8 cellular contexts compared by ENCODE assay signal in genomic region chr3:101693540-101693939, GRCh38. TPM values are rescaled to one million over a fixed set of nuclear protein-coding genes. Genes with fewer than 3 reads are reported as not detected.
DNase-seq lines count a peak whose midpoint lies in the region; ATAC-seq and TF ChIP-seq lines count a peak whose summit lies in the region.
"Not testable (repeated sequence)": the region's sequence is repeated elsewhere in the genome, so short reads cannot be mapped to it uniquely, and the experiment has no call there.

No MANE protein-coding gene starts in this region.

- H3K4me3 ChIP-seq in DOHH2 (ENCODE audit: low read length); OCI-LY1 (ENCODE audit: low read depth, low read length, poor library complexity, severe bottlenecking); fibroblast of lung (replicated peaks in 1 of 4; ENCODE audit: control extremely low read depth in 1 of 4, insufficient read depth in 1 of 4, low read depth in 3 of 4, low read length in 4 of 4); lower lobe of right lung; testis: not testable (repeated sequence)

- not testable (repeated sequence) for H3K4me2 ChIP-seq in DOHH2 (ENCODE audit: low read length); OCI-LY1 (ENCODE audit: low read length); fibroblast of lung (ENCODE audit: extremely low read depth, insufficient read depth, low read length)

- H3K27ac ChIP-seq in DOHH2 (ENCODE audit: low read depth, low read length); OCI-LY1 (ENCODE audit: low read depth, low read length, poor library complexity, severe bottlenecking); fibroblast of lung (ENCODE audit: insufficient read depth, low read length); testis: not testable (repeated sequence)
- peak overlapping the region; percentile 76 for H3K27ac ChIP-seq in lower lobe of right lung

- peak; percentile 65 for ATAC-seq in GM19452 (IDR thresholded peaks at IDR 0.05; ENCODE audit: unreplicated experiment)
- ATAC-seq in HG03039 (IDR thresholded peaks at IDR 0.05; ENCODE audit: unreplicated experiment) = peak; percentile 86
- peak; percentile 81 to 93 for ATAC-seq in lower lobe of right lung

- TF ChIP-seq CTCF in DOHH2 (IDR thresholded peaks at IDR 0.05; ENCODE audit: low read depth, low read length, poor library complexity, severe bottlenecking) = peak; percentile 57
- TF ChIP-seq CTCF in OCI-LY1 (IDR thresholded peaks at IDR 0.05; ENCODE audit: low read length) = peak; percentile 44
- peak; percentile 32 to 56 for TF ChIP-seq CTCF in fibroblast of lung (conservative IDR thresholded peaks at IDR 0.05 in 1 of 2, IDR thresholded peaks at IDR 0.05 in 1 of 2; ENCODE audit: low read depth in 1 of 2, low read length in 2 of 2)
- TF ChIP-seq CTCF in lower lobe of right lung (IDR thresholded peaks at IDR 0.05) = peak; percentile 47
- peak; percentile 19 to 37 (median 30) for TF ChIP-seq CTCF in testis (IDR thresholded peaks at IDR 0.05)

- H4K20me1 ChIP-seq in DOHH2 (ENCODE audit: control insufficient read depth, insufficient read depth, low read depth, low read length); OCI-LY1 (ENCODE audit: insufficient read depth, low read length); fibroblast of lung (ENCODE audit: control insufficient read depth, extremely low read depth, insufficient read depth, low read length): not testable (repeated sequence)

- H3K9me2 ChIP-seq in DOHH2 (replicated peaks; ENCODE audit: control insufficient read depth, low read length); OCI-LY1 (ENCODE audit: low read depth, low read length): not testable (repeated sequence)

- not testable (repeated sequence) for H3K79me2 ChIP-seq in DOHH2 (ENCODE audit: control insufficient read depth, low read length); OCI-LY1 (ENCODE audit: insufficient read depth, low read length); fibroblast of lung (ENCODE audit: control insufficient read depth, insufficient read depth, low read length)

- H2AFZ ChIP-seq in OCI-LY1 (ENCODE audit: low read length); fibroblast of lung (ENCODE audit: low read length): not testable (repeated sequence)

- not testable (repeated sequence) for TF ChIP-seq POLR2A in testis (IDR thresholded peaks at IDR 0.05)

- not testable (repeated sequence) for H3K4me1 ChIP-seq in DOHH2 (ENCODE audit: control insufficient read depth, low read length); OCI-LY1 (ENCODE audit: insufficient read depth, low read length, severe bottlenecking); fibroblast of lung (ENCODE audit: control insufficient read depth, extremely low read depth, insufficient read depth, low read length); testis
- peaks cover 43% of the 10 kb centered on the region for H3K4me1 ChIP-seq in lower lobe of right lung

- WGBS in testis, 2 donors = 80 to 87% methylated on average over 13 of the region's 13 CpGs

- DNase-seq in activated naive CD4-positive, alpha-beta T cell treated with Interleukin-2 at 50 U/mL for 16 hours = peak; percentile 39
- DNase-seq in fibroblast of lung (ENCODE audit: low read depth in 2 of 2) = peak; percentile 39 to 53
- DNase-seq in lower lobe of right lung = not testable (repeated sequence)
- DNase-seq in testis = peak; percentile 56

- not testable (repeated sequence) for H3K9ac ChIP-seq in OCI-LY1 (ENCODE audit: low read length); fibroblast of lung (ENCODE audit: insufficient read depth, low read length)

- H3K9me3 ChIP-seq in DOHH2 (ENCODE audit: control insufficient read depth, insufficient read depth, low read length); OCI-LY1 (ENCODE audit: low read length); fibroblast of lung (ENCODE audit: control insufficient read depth, insufficient read depth, low read depth, low read length); lower lobe of right lung; testis: not testable (repeated sequence)

- not testable (repeated sequence) for H3K27me3 ChIP-seq in DOHH2 (ENCODE audit: control insufficient read depth, low read length); OCI-LY1 (ENCODE audit: insufficient read depth, low read length); fibroblast of lung (ENCODE audit: control insufficient read depth, insufficient read depth, low read length); lower lobe of right lung (ENCODE audit: low read depth); testis

- not testable (repeated sequence) for H3F3A ChIP-seq in DOHH2 (ENCODE audit: control insufficient read depth, insufficient read depth); OCI-LY1 (ENCODE audit: insufficient read depth, low read length)

- intact Hi-C loops in lower lobe of right lung (cut with DNase I); testis (cut with DNase I; ENCODE audit: low total_unique reads): not testable (repeated sequence)

- H3K36me3 ChIP-seq in DOHH2 (ENCODE audit: control insufficient read depth, low read length); OCI-LY1 (ENCODE audit: insufficient read depth, low read length); fibroblast of lung (ENCODE audit: control insufficient read depth, insufficient read depth, low read length); lower lobe of right lung; testis (ENCODE audit: low read depth, missing control alignments): not testable (repeated sequence)

RNA-seq across cellular contexts. Expression of gene RPL24, which starts 7.0 kb away (rescaled TPM):
- total RNA-seq in fibroblast of lung (1,821 and 4,072 TPM in 2 replicates), lower lobe of right lung (793 TPM), testis (100 to 1,000 TPM; 443 to 569 TPM)
- polyA plus RNA-seq in fibroblast of lung (768 and 864 TPM in 2 replicates), testis (ENCODE audit: insufficient read depth, low read depth, low replicate concordance) (682 TPM)
- polyA plus RNA-seq in fibroblast of lung (2012) = 1,556 and 1,578 TPM in 2 replicates
- polyA minus RNA-seq in fibroblast of lung (ENCODE audit: low replicate concordance) = 119 and 303 TPM in 2 replicates

RNA-seq across cellular contexts. Expression of gene ZBTB11, which starts 16.6 kb away (rescaled TPM):
- 21.8 and 26.6 TPM in 2 replicates for total RNA-seq in fibroblast of lung
- polyA plus RNA-seq in fibroblast of lung = 11.0 and 11.4 TPM in 2 replicates
- 7.7 and 8.0 TPM in 2 replicates for polyA plus RNA-seq in fibroblast of lung (2012)
- polyA minus RNA-seq in fibroblast of lung (ENCODE audit: low replicate concordance) = 3.6 and 3.7 TPM in 2 replicates
- total RNA-seq in lower lobe of right lung = 23.5 TPM
- 10 to 100 TPM; 32.8 to 37.4 TPM for total RNA-seq in testis
- 14.8 TPM for polyA plus RNA-seq in testis (ENCODE audit: insufficient read depth, low read depth, low replicate concordance)

RNA-seq across cellular contexts. Expression of gene CEP97, which starts 30.9 kb away (rescaled TPM):
- 10.1 and 10.8 TPM in 2 replicates for total RNA-seq in fibroblast of lung
- 2.0 and 2.7 TPM in 2 replicates for polyA plus RNA-seq in fibroblast of lung
- 2.6 and 3.8 TPM in 2 replicates for polyA plus RNA-seq in fibroblast of lung (2012)
- 4.7 and 7.2 TPM in 2 replicates for polyA minus RNA-seq in fibroblast of lung (ENCODE audit: low replicate concordance)
- 8.0 TPM for total RNA-seq in lower lobe of right lung
- total RNA-seq in testis = 10 to 100 TPM; 22.1 to 26.5 TPM
- 19.3 TPM for polyA plus RNA-seq in testis (ENCODE audit: insufficient read depth, low read depth, low replicate concordance)
